Comparison of ENCODE assay signal across 8 cellular contexts in the genomic region with DNA sequence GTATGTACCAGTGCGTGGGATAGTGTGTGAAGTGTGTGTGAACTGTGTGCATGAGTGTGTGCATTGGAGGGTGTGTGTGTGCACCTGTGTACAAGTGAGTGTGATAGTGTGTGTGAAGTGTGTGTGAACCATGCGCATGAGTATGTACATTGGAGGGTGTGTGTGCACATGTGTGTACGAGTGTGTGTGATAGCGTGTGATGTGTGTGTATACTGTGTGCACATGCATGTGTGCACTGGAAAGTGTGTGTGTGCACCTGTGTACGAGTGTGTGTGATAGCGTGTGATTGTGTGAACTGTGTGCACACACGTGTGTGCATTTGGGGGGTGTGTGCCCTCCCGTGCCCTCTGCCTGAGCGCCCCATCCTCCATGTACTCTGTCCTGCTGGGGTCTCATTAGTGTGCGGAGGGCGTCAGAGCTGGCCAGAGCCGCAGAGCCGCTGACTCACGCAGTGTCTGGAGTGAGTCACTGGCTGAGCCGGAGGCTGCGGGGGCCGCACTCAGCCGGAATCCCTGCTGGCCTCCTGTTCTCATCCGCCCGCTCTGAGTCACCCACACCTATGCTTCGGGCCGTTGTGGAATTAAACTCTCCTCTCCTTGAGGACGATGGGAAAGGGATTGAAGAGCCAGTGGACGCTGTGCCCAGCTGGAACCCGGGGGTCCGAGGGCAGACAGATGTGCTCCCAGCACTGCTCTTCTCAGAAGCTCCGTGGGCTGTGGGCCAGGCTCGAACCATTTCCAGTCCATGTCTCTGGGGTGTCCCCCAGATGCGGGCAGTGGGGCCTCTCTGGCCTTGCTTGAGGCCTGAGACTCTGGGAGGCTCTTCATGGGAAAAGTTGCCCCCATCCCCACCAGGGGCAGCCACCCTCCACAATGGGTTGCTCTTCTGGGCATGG. TPM values are rescaled to one million over a fixed set of nuclear protein-coding genes. Genes with fewer than 3 reads are reported as not detected.
DNase-seq lines count a peak whose midpoint lies in the region; ATAC-seq and TF ChIP-seq lines count a peak whose summit lies in the region.

No MANE protein-coding gene starts in this region.

- peak; percentile 99 for ATAC-seq in SK-N-SH treated with all-trans-retinoic acid at 6 μM for 48 hours
- ATAC-seq in activated CD4-positive, alpha-beta T cell treated with anti-CD3 and anti-CD28 coated beads for 36 hours: no peak
- ATAC-seq in GM18505 (IDR thresholded peaks at IDR 0.05; ENCODE audit: unreplicated experiment): no peak
- ATAC-seq in HG03457 (IDR thresholded peaks at IDR 0.05; ENCODE audit: unreplicated experiment): no peak

- intact Hi-C loops in sigmoid colon (cut with DNase I): no loop called here
- intact Hi-C loops in activated CD4-positive, alpha-beta T cell treated with anti-CD3 and anti-CD28 coated beads for 36 hours (cut with DNase I, micrococcal nuclease): no loop called here

- H3K9me3 ChIP-seq in HEK293 (ENCODE audit: control insufficient read depth, insufficient read depth, low read depth, low read length) (no peaks in the 10 kb centered on the region), sigmoid colon (no peaks in the 10 kb centered on the region)

- H3K4me3 ChIP-seq in HEK293 (ENCODE audit: low read depth, low read length) (no peak overlapping the region), sigmoid colon (no peak overlapping the region)

- H3K27me3 ChIP-seq in sigmoid colon: no peaks in the 10 kb centered on the region

- TF ChIP-seq CTCF in HEK293 (tag by site-specific recombination; IDR thresholded peaks at IDR 0.05): no peak
- TF ChIP-seq CTCF in sigmoid colon (IDR thresholded peaks at IDR 0.05): no peak

- H3K9me3 Mint-ChIP-seq in activated CD4-positive, alpha-beta T cell treated with anti-CD3 and anti-CD28 coated beads for 36 hours (ENCODE audit: low read depth): no peaks in the 10 kb centered on the region
- no peaks in the 10 kb centered on the region for H3K9me3 Mint-ChIP-seq in activated CD4-positive, alpha-beta memory T cell treated with anti-CD3 and anti-CD28 coated beads, Interleukin-2, amount 10 ng/mL, durations not matched to agents 7 days and 5 days

- WGBS in sigmoid colon, 2 donors: 87 to 91% methylated on average over 29 of the region's 29 CpGs

- no peaks in the 10 kb centered on the region for H3K36me3 Mint-ChIP-seq in activated CD4-positive, alpha-beta T cell treated with anti-CD3 and anti-CD28 coated beads for 36 hours (ENCODE audit: low read depth)
- H3K36me3 Mint-ChIP-seq in activated CD4-positive, alpha-beta memory T cell treated with anti-CD3 and anti-CD28 coated beads, Interleukin-2, amount 10 ng/mL, durations not matched to agents 7 days and 5 days (ENCODE audit: low read depth): no peaks in the 10 kb centered on the region

- H3K27ac ChIP-seq in HEK293 (ENCODE audit: extremely low read depth, low read depth, low read length): no peak overlapping the region
- H3K27ac ChIP-seq in sigmoid colon: peak overlapping the region in 3 of 4 donors; percentile 43 to 72 (median 45)

- H3K27me3 Mint-ChIP-seq in activated CD4-positive, alpha-beta T cell treated with anti-CD3 and anti-CD28 coated beads for 36 hours: peaks cover 3% of the 10 kb centered on the region
- peaks cover 1% of the 10 kb centered on the region for H3K27me3 Mint-ChIP-seq in activated CD4-positive, alpha-beta memory T cell treated with anti-CD3 and anti-CD28 coated beads, Interleukin-2, amount 10 ng/mL, durations not matched to agents 7 days and 5 days

- CTCF ChIA-PET in HEK293 (lab: Yijun Ruan, JAX): interaction anchor here (0.6 kb wide), 1 partner anchor 207 kb away, joined by 4 read pairs; no protein-coding TSS in a partner anchor
- CTCF ChIA-PET in activated CD4-positive, alpha-beta T cell treated with anti-CD3 and anti-CD28 coated beads for 36 hours (lab: Charles Lee): no interaction called here
- CTCF ChIA-PET in activated CD4-positive, alpha-beta memory T cell treated with anti-CD3 and anti-CD28 coated beads, Interleukin-2, amount 10 ng/mL, durations not matched to agents 7 days and 5 days (lab: Charles Lee): no interaction called here

- H3K27ac Mint-ChIP-seq in activated CD4-positive, alpha-beta T cell treated with anti-CD3 and anti-CD28 coated beads for 36 hours: no peak overlapping the region
- H3K27ac Mint-ChIP-seq in activated CD4-positive, alpha-beta memory T cell treated with anti-CD3 and anti-CD28 coated beads, Interleukin-2, amount 10 ng/mL, durations not matched to agents 7 days and 5 days: no peak overlapping the region

- DNase-seq in foreskin melanocyte (peak; percentile 29), sigmoid colon (peak; percentile 80)
- DNase-seq in activated CD4-positive, alpha-beta T cell treated with anti-CD3 and anti-CD28 coated beads for 36 hours: no peak
- no peak for DNase-seq in activated CD4-positive, alpha-beta memory T cell treated with anti-CD3 and anti-CD28 coated beads, Interleukin-2, amount 10 ng/mL, durations not matched to agents 7 days and 5 days

- TF ChIP-seq EP300 in sigmoid colon (IDR thresholded peaks at IDR 0.05): no peak

- TF ChIP-seq POLR2A in sigmoid colon (IDR thresholded peaks at IDR 0.05) (no peak), GM18505 (IDR thresholded peaks at IDR 0.05; ENCODE audit: borderline replicate concordance, extremely low read depth, insufficient read depth, insufficient read length) (no peak)

- POLR2A ChIA-PET in HEK293 (lab: Yijun Ruan, JAX): interaction anchor here (2.2 kb wide), 1 partner anchor 27 kb away, joined by 7 read pairs; the partner anchor contains the start of gene STX16
- POLR2A ChIA-PET in activated CD4-positive, alpha-beta T cell treated with anti-CD3 and anti-CD28 coated beads for 36 hours (lab: Charles Lee): no interaction called here
- POLR2A ChIA-PET in activated CD4-positive, alpha-beta memory T cell treated with anti-CD3 and anti-CD28 coated beads, Interleukin-2, amount 10 ng/mL, durations not matched to agents 7 days and 5 days (lab: Charles Lee): no interaction called here

- H3K4me1 ChIP-seq in HEK293 (ENCODE audit: control insufficient read depth, insufficient read depth, low read length) (no peaks in the 10 kb centered on the region), sigmoid colon (peaks cover 0 to 23% (median 19%) of the 10 kb centered on the region in 4 donors)

- H3K36me3 ChIP-seq in HEK293 (ENCODE audit: control insufficient read depth in 2 of 2, insufficient read depth in 1 of 2, low read length in 2 of 2) (no peaks in the 10 kb centered on the region), sigmoid colon (no peaks in the 10 kb centered on the region)

- H3K4me1 Mint-ChIP-seq in activated CD4-positive, alpha-beta T cell treated with anti-CD3 and anti-CD28 coated beads for 36 hours: no peaks in the 10 kb centered on the region
- peaks cover 1% of the 10 kb centered on the region for H3K4me1 Mint-ChIP-seq in activated CD4-positive, alpha-beta memory T cell treated with anti-CD3 and anti-CD28 coated beads, Interleukin-2, amount 10 ng/mL, durations not matched to agents 7 days and 5 days

- no peak overlapping the region for H3K4me3 Mint-ChIP-seq in activated CD4-positive, alpha-beta T cell treated with anti-CD3 and anti-CD28 coated beads for 36 hours
- H3K4me3 Mint-ChIP-seq in activated CD4-positive, alpha-beta memory T cell treated with anti-CD3 and anti-CD28 coated beads, Interleukin-2, amount 10 ng/mL, durations not matched to agents 7 days and 5 days: no peak overlapping the region

TF ChIP-seq in HEK293, 187 proteins besides CTCF, POLR2A, EP300 and RAD21 (continues in another document):
- TF ChIP-seq, protein P1, sequence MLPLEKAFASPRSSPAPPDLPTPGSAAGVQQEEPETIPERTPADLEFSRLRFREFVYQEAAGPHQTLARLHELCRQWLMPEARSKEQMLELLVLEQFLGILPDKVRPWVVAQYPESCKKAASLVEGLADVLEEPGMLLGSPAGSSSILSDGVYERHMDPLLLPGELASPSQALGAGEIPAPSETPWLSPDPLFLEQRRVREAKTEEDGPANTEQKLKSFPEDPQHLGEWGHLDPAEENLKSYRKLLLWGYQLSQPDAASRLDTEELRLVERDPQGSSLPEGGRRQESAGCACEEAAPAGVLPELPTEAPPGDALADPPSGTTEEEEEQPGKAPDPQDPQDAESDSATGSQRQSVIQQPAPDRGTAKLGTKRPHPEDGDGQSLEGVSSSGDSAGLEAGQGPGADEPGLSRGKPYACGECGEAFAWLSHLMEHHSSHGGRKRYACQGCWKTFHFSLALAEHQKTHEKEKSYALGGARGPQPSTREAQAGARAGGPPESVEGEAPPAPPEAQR (tag by site-specific recombination; IDR thresholded peaks at IDR 0.05): no peak
- TF ChIP-seq ZNF274 (IDR thresholded peaks at IDR 0.05; ENCODE audit: low read length): no peak
- peak; percentile 30; the same call in 1 of the 2 replicates for TF ChIP-seq ZNF274 (tag by site-specific recombination; IDR thresholded peaks at IDR 0.05; ENCODE audit: borderline replicate concordance)
- TF ChIP-seq ZNF433 (tag by site-specific recombination; IDR thresholded peaks at IDR 0.05; ENCODE audit: low read depth): no peak
- TF ChIP-seq ZNF16 (tag by site-specific recombination; IDR thresholded peaks at IDR 0.05; ENCODE audit: low read depth): no peak

TF ChIP-seq in SK-N-SH treated with all-trans-retinoic acid at 6 μM for 48 hours, 23 proteins besides CTCF, POLR2A, EP300 and RAD21:
- 0 out of 2 replicates have a peak, but pooled peaks have one; percentile 58 for TF ChIP-seq CSDC2 (CRISPR knock-in tag; IDR thresholded peaks at IDR 0.05)
- TF ChIP-seq ZNF70 (CRISPR knock-in tag; IDR thresholded peaks at IDR 0.05): no peak
- 0 out of 2 replicates have a peak, but pooled peaks have one; percentile 47 for TF ChIP-seq SNAI2 (CRISPR knock-in tag; IDR thresholded peaks at IDR 0.05)
- peak; percentile 60 for TF ChIP-seq ZFP3 (CRISPR knock-in tag; IDR thresholded peaks at IDR 0.05)

RNA-seq across cellular contexts. Expression of gene STX16, which starts 27.3 kb away (rescaled TPM):
- total RNA-seq in sigmoid colon: 100 to 1,000 TPM in 1 of 4 donors, 10 to 100 TPM in 3; 42.8 to 126 (median 57.1) TPM
- polyA plus RNA-seq in sigmoid colon: 10 to 100 TPM; 14.6 to 43.8 (median 15.6) TPM
- 100 to 1,000 TPM; 101 to 110 TPM for total RNA-seq in activated CD4-positive, alpha-beta T cell treated with anti-CD3 and anti-CD28 coated beads for 36 hours
- 100 to 1,000 TPM; 152 to 153 TPM for total RNA-seq in activated CD4-positive, alpha-beta memory T cell treated with anti-CD3 and anti-CD28 coated beads, Interleukin-2, amount 10 ng/mL, durations not matched to agents 7 days and 5 days

Comparison
In these comparisons a context has a peak if more than half of its experiments do, and no peak if none do; other contexts are left out.
1. DNase-seq: peak in foreskin melanocyte (single experiment) and sigmoid colon (single experiment); none in activated CD4-positive, alpha-beta T cell treated with anti-CD3 and anti-CD28 coated beads for 36 hours (single experiment) and activated CD4-positive, alpha-beta memory T cell treated with anti-CD3 and anti-CD28 coated beads, Interleukin-2, amount 10 ng/mL, durations not matched to agents 7 days and 5 days (single experiment).
2. Of the 2 proteins assayed by ChIP-seq in both HEK293 and SK-N-SH treated with all-trans-retinoic acid at 6 μM for 48 hours: peak only in HEK293: PATZ1; only in SK-N-SH treated with all-trans-retinoic acid at 6 μM for 48 hours: ZFP3; in both: none; in neither: 0.